Comparison of ENCODE assay signal across 3 cellular contexts in genomic region chr22:39061282-39061681, GRCh38. TPM values are rescaled to one million over a fixed set of nuclear protein-coding genes. Genes with fewer than 3 reads are reported as not detected.
"Had no signal": no experiment of that assay in that cellular context is flagged by ENCODE, and none has a peak within 500 bp of the region (broad histone marks: within the 10 kb centered on the region; RNA-seq: fewer than 3 reads in every experiment).

No MANE protein-coding gene starts in this region.

RNA-seq across cellular contexts. Expression of gene APOBEC3H, which starts 35.8 kb away (rescaled TPM):
- total RNA-seq: aorta, cerebellum, M059J had no signal

RNA-seq across cellular contexts. Expression of gene APOBEC3D, which starts 40.4 kb away (rescaled TPM):
- total RNA-seq: cerebellum had no signal
